Comparison of ENCODE assay signal across 10 cellular contexts in the genomic region with DNA sequence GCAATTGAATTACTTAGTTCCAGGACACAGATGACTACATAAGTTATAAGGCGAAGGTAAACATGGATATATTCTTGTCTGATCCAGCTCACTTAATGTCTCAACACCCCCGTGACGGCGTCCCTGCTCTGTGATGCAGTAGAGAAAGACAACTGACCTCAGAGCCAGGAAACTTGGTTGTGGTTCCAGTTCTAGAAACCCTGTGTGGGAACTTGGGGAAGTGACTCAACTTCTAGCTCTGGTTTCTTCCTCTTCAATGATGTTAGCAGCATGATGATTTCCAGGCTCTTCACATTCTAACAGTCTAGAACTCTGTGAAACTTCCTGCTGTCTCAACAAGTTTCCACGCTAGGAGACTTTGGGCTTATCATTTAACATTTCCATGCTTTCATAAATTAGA.
DNase-seq lines count a peak whose midpoint lies in the region; ATAC-seq lines count a peak whose summit lies in the region.
"Had no signal": no experiment of that assay in that cellular context is flagged by ENCODE, and none has a peak within 500 bp of the region (broad histone marks: within the 10 kb centered on the region; RNA-seq: fewer than 3 reads in every experiment).

No MANE protein-coding gene starts in this region.

- peak; percentile 33 for DNase-seq in stimulated activated naive CD4-positive, alpha-beta T cell treated with Interleukin-2 at 50 U/mL for 16 hours (lab: John Stamatoyannopoulos, UW)
- DNase-seq in stimulated activated naive CD4-positive, alpha-beta T cell (lab: John Stamatoyannopoulos, UW), result no peak
- DNase-seq in adipocyte (ENCODE audit: low read depth), result peak; percentile 15
- no peak for DNase-seq in NCI-H774 (lab: John Stamatoyannopoulos, UW)
- no peak for DNase-seq in medulla oblongata (ENCODE audit: extremely low spot score)
- no peak for DNase-seq in NCI-H2171 treated with DMSO at 0.1 percent for 48 hours (lab: John Stamatoyannopoulos, UW)
- DNase-seq: CD4-positive, CD25-positive, alpha-beta regulatory T cell had no signal

- peak overlapping the region; percentile 28 for H3K9ac ChIP-seq in adipocyte (ENCODE audit: low read length)

- H3K36me3 ChIP-seq in adipocyte (ENCODE audit: control insufficient read depth, insufficient read depth, low read length, severe bottlenecking), result peaks cover 12% of the 10 kb centered on the region
- H3K36me3 ChIP-seq in muscle layer of duodenum (ENCODE audit: control insufficient read depth in 1 of 2, insufficient read depth in 2 of 2, low read length in 2 of 2), result no peaks in the 10 kb centered on the region
- H3K36me3 ChIP-seq: neutrophil had no signal

- H3K9me3 ChIP-seq in adipocyte (ENCODE audit: control insufficient read depth, low read length) (no peaks in the 10 kb centered on the region), muscle layer of duodenum (ENCODE audit: control insufficient read depth in 1 of 2, low read length in 2 of 2) (no peaks in the 10 kb centered on the region)
- H3K9me3 ChIP-seq: neutrophil had no signal

- peak overlapping the region; percentile 90 for H3K27ac ChIP-seq in muscle layer of duodenum (ENCODE audit: low read length)
- H3K27ac ChIP-seq: neutrophil had no signal

- H3K4me3 ChIP-seq in adipocyte (ENCODE audit: low read length), result no peak overlapping the region
- no peak overlapping the region for H3K4me3 ChIP-seq in muscle layer of duodenum (ENCODE audit: low read depth in 1 of 2, low read length in 2 of 2)

- H3K4me1 ChIP-seq in adipocyte (ENCODE audit: control insufficient read depth, insufficient read depth, low read length) (peaks cover 74% of the 10 kb centered on the region), muscle layer of duodenum (ENCODE audit: control insufficient read depth in 1 of 2, insufficient read depth in 2 of 2, low read length in 2 of 2) (peaks cover 15 to 28% of the 10 kb centered on the region in 2 donors)

- ATAC-seq in GM19035 (IDR thresholded peaks at IDR 0.05; ENCODE audit: unreplicated experiment), result no peak

- H3K27me3 ChIP-seq in adipocyte (replicated peaks; ENCODE audit: control insufficient read depth, insufficient read depth, low read length), result no peaks in the 10 kb centered on the region
- H3K27me3 ChIP-seq in muscle layer of duodenum (ENCODE audit: low read depth, low read length), result no peaks in the 10 kb centered on the region
- H3K27me3 ChIP-seq: neutrophil had no signal

Comparison
In these comparisons a context has a peak if more than half of its experiments do, and no peak if none do; other contexts are left out.
1. DNase-seq: peak in stimulated activated naive CD4-positive, alpha-beta T cell treated with Interleukin-2 at 50 U/mL for 16 hours (single experiment) and adipocyte (single experiment); none in stimulated activated naive CD4-positive, alpha-beta T cell (0 of 6), NCI-H774 (single experiment), medulla oblongata (single experiment) and NCI-H2171 treated with DMSO at 0.1 percent for 48 hours (single experiment).